ENCODE assay signal across 1 cellular context in genomic region chr17:732788-733720, GRCh38.
TF ChIP-seq lines count a peak whose summit lies in the region.

No MANE protein-coding gene starts in this region.

TF ChIP-seq in K562, 482 proteins besides CTCF, POLR2A, EP300 and RAD21 (continues in another document):
- TF ChIP-seq HNRNPL (IDR thresholded peaks at IDR 0.05; ENCODE audit: low read depth, low read length) (no peak), ARID2 (IDR thresholded peaks at IDR 0.05) (no peak), FOS (IDR thresholded peaks at IDR 0.05; ENCODE audit: extremely low read depth, insufficient read length) (no peak), ZNF609 (CRISPR knock-in tag; IDR thresholded peaks at IDR 0.05; ENCODE audit: borderline replicate concordance) (no peak), GABPA (tag; conservative IDR thresholded peaks at IDR 0.05; ENCODE audit: low read depth) (peak; percentile 35; the same call in 1 of the 2 replicates), FOXP1 (CRISPR knock-in tag; IDR thresholded peaks at IDR 0.05) (no peak), BRD9 (IDR thresholded peaks at IDR 0.05; ENCODE audit: low read depth, partially characterized antibody) (no peak), SMARCA4 (IDR thresholded peaks at IDR 0.05) (no peak), IFI16 (CRISPR knock-in tag; IDR thresholded peaks at IDR 0.05) (no peak), ZNF41 (CRISPR knock-in tag; conservative IDR thresholded peaks at IDR 0.05) (no peak), ZNF830 (CRISPR knock-in tag; IDR thresholded peaks at IDR 0.05) (no peak), PREB (CRISPR knock-in tag; IDR thresholded peaks at IDR 0.05) (no peak), CBX5 (IDR thresholded peaks at IDR 0.05; ENCODE audit: borderline replicate concordance, low read depth) (no peak), L3MBTL2 (IDR thresholded peaks at IDR 0.05) (peak; percentile 76; the same call in 1 of the 2 replicates), MGA (IDR thresholded peaks at IDR 0.05) (peak; percentile 77), E2F6 (IDR thresholded peaks at IDR 0.05; ENCODE audit: borderline replicate concordance in 1 of 2, extremely low read depth in 1 of 2, insufficient read depth in 1 of 2, insufficient read length in 1 of 2, low read depth in 1 of 2, low read length in 1 of 2, poor library complexity in 1 of 2, severe bottlenecking in 1 of 2) (peak; percentile 9 to 68), BACH1 (tag; IDR thresholded peaks at IDR 0.05) (no peak), HNRNPLL (IDR thresholded peaks at IDR 0.05; ENCODE audit: low read depth, low read length, poor library complexity, severe bottlenecking) (no peak), CEBPG (CRISPR knock-in tag; IDR thresholded peaks at IDR 0.05) (no peak), CEBPG (tag; conservative IDR thresholded peaks at IDR 0.05 in 1 of 2, IDR thresholded peaks at IDR 0.05 in 1 of 2) (no peak), NCOA4 (IDR thresholded peaks at IDR 0.05; ENCODE audit: partially characterized antibody) (no peak), ZNF584 (CRISPR knock-in tag; IDR thresholded peaks at IDR 0.05; ENCODE audit: low read depth) (no peak), KAT8 (IDR thresholded peaks at IDR 0.05; ENCODE audit: low read depth) (no peak), PHF8 (IDR thresholded peaks at IDR 0.05; ENCODE audit: borderline replicate concordance, low read length) (no peak), BRD4 (IDR thresholded peaks at IDR 0.05) (no peak), ETS1 (conservative IDR thresholded peaks at IDR 0.05; ENCODE audit: control insufficient read depth, low read depth, low read length) (no peak; the same call in 1 of the 2 replicates), CCNT2 (IDR thresholded peaks at IDR 0.05; ENCODE audit: borderline replicate concordance, extremely low read depth, insufficient read length, low read depth, low read length) (peak; percentile 15), ZNF316 (IDR thresholded peaks at IDR 0.05) (peak; percentile 33), FOXM1 (IDR thresholded peaks at IDR 0.05; ENCODE audit: low read depth) (no peak), FOXM1 (CRISPR knock-in tag; IDR thresholded peaks at IDR 0.05; ENCODE audit: low read depth) (no peak), ETV5 (CRISPR knock-in tag; IDR thresholded peaks at IDR 0.05; ENCODE audit: low read depth) (no peak), ZFP91 (CRISPR knock-in tag; IDR thresholded peaks at IDR 0.05) (no peak), ZFX (CRISPR knock-in tag; IDR thresholded peaks at IDR 0.05) (peak; percentile 11; the same call in 1 of the 2 replicates), POLR2G (IDR thresholded peaks at IDR 0.05; ENCODE audit: low read depth, low read length) (peak; percentile 60), RBFOX2 (IDR thresholded peaks at IDR 0.05; ENCODE audit: low read depth, low read length) (peak; percentile 72), ZBTB26 (CRISPR knock-in tag; IDR thresholded peaks at IDR 0.05) (no peak), TFAP4 (CRISPR knock-in tag; IDR thresholded peaks at IDR 0.05; ENCODE audit: borderline replicate concordance) (peak; percentile 20; the same call in 1 of the 2 replicates), ERF (CRISPR knock-in tag; IDR thresholded peaks at IDR 0.05) (no peak)
